In the genomic region with DNA sequence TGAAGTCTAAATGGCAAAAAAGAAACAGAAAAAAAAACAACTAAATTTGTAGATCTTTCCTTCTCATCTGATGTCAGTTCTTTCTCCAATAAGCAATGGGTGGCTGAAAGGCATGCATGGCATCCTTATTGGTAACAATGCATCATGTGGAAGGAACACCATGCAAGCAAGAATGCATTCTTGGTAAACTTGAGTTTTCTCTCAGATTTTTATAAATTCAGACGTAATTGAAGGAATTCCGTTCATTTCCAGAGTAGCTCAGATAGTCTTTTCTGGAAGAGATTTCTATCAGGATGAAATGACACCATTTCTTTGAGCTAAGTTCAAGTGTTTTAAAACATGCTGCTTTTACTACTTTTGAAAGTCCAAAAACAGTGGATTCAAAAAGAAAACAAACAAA, we compare ENCODE assay signal across 31 cellular contexts.
"Had no signal": no experiment of that assay in that cellular context is flagged by ENCODE, and none has a peak within 500 bp of the region (broad histone marks: within the 10 kb centered on the region; RNA-seq: fewer than 3 reads in every experiment).

No MANE protein-coding gene starts in this region.

- H3K4me3 Mint-ChIP-seq: activated CD4-positive, alpha-beta memory T cell treated with anti-CD3 and anti-CD28 coated beads for 36 hours; activated CD4-positive, alpha-beta T cell treated with anti-CD3 and anti-CD28 coated beads for 36 hours; activated CD4-positive, alpha-beta T cell treated with anti-CD3 and anti-CD28 coated beads, Interleukin-2, amount 10 ng/mL, durations not matched to agents 24 days and 14 days; activated CD8-positive, alpha-beta memory T cell treated with anti-CD3 and anti-CD28 coated beads, Interleukin-2, amount 10 ng/mL, durations not matched to agents 7 days and 5 days; activated CD8-positive, alpha-beta T cell treated with anti-CD3 and anti-CD28 coated beads, Interleukin-2, amount 10 ng/mL, durations not matched to agents 7 days and 5 days; activated naive CD4-positive, alpha-beta T cell treated with anti-CD3 and anti-CD28 coated beads, Interleukin-2, amount 10 ng/mL, durations not matched to agents 7 days and 5 days; activated T-helper 1 cell treated with anti-CD3 and anti-CD28 coated beads, Interleukin-12 subunit alpha, Interleukin-12 subunit beta, Interleukin-2, Interleukin-4 antibody, amounts not matched to agents 30 ng/mL and 10 ng/mL and 1 ng/mL, durations not matched to agents 14 hours and 24 hours and 36 hours; central memory CD8-positive, alpha-beta T cell; dendritic cell treated with granulocyte-macrophage colony-stimulating factor and Interleukin-4, amounts not matched to agents 40 ng/mL and 50 ng/mL, for 4 days; endodermal cell; T-helper 17 cell; T-helper 2 cell treated with Interferon-gamma antibody and Interleukin-4, amounts not matched to agents 5 μg/mL and 100 μg/mL, for 36 hours had no signal

- H3K4me3 ChIP-seq: coronary artery, dorsolateral prefrontal cortex, gastrocnemius medialis, heart left ventricle had no signal

- DNase-seq: activated CD4-positive, alpha-beta memory T cell treated with anti-CD3 and anti-CD28 coated beads for 36 hours; activated CD4-positive, alpha-beta T cell treated with anti-CD3 and anti-CD28 coated beads for 36 hours; activated CD4-positive, CD25-positive, alpha-beta regulatory T cell; activated CD4-positive, CD25-positive, alpha-beta regulatory T cell treated with anti-CD3 and anti-CD28 coated beads, Interleukin-2, amount 50 U/mL, for 72 hours; activated CD8-positive, alpha-beta memory T cell treated with anti-CD3 and anti-CD28 coated beads, Interleukin-2, amount 10 ng/mL, durations not matched to agents 7 days and 5 days; activated CD8-positive, alpha-beta memory T cell treated with anti-CD3 and anti-CD28 coated beads, Interleukin-2, amount 50 U/mL, for 4 hours; activated CD8-positive, alpha-beta T cell treated with anti-CD3 and anti-CD28 coated beads, Interleukin-2, amount 10 ng/mL, durations not matched to agents 7 days and 5 days; activated gamma-delta T cell; activated naive CD4-positive, alpha-beta T cell; activated naive CD4-positive, alpha-beta T cell treated with anti-CD3 and anti-CD28 coated beads, Interleukin-2, amount 10 ng/mL, durations not matched to agents 7 days and 5 days; activated T-cell treated with anti-CD3 and anti-CD28 coated beads, Interleukin-2, amount 50 U/mL, for 1 hour; activated T-cell treated with anti-CD3 and anti-CD28 coated beads, Interleukin-2, amount 50 U/mL, for 48 hours; amniotic stem cell; anterior cingulate cortex; brain microvascular endothelial cell; dorsolateral prefrontal cortex; effector memory CD4-positive, alpha-beta T cell; endodermal cell; foreskin keratinocyte; gastrocnemius medialis; glutamatergic neuron; heart left ventricle; T-helper 1 cell; T-helper 17 cell; T1000 had no signal

- H3K27me3 ChIP-seq: brain microvascular endothelial cell, foreskin keratinocyte, gastrocnemius medialis, heart left ventricle had no signal

- H3K36me3 Mint-ChIP-seq: activated CD4-positive, alpha-beta memory T cell treated with anti-CD3 and anti-CD28 coated beads for 36 hours; activated naive CD4-positive, alpha-beta T cell treated with anti-CD3 and anti-CD28 coated beads, Interleukin-2, amount 10 ng/mL, durations not matched to agents 7 days and 5 days had no signal

- H3K27ac Mint-ChIP-seq: activated CD4-positive, alpha-beta memory T cell treated with anti-CD3 and anti-CD28 coated beads for 36 hours; activated CD4-positive, alpha-beta T cell treated with anti-CD3 and anti-CD28 coated beads for 36 hours; activated CD4-positive, alpha-beta T cell treated with anti-CD3 and anti-CD28 coated beads, Interleukin-2, amount 10 ng/mL, durations not matched to agents 24 days and 14 days; activated CD8-positive, alpha-beta memory T cell treated with anti-CD3 and anti-CD28 coated beads, Interleukin-2, amount 10 ng/mL, durations not matched to agents 7 days and 5 days; activated CD8-positive, alpha-beta T cell treated with anti-CD3 and anti-CD28 coated beads, Interleukin-2, amount 10 ng/mL, durations not matched to agents 7 days and 5 days; activated naive CD4-positive, alpha-beta T cell treated with anti-CD3 and anti-CD28 coated beads, Interleukin-2, amount 10 ng/mL, durations not matched to agents 7 days and 5 days; activated T-helper 1 cell treated with anti-CD3 and anti-CD28 coated beads, Interleukin-12 subunit alpha, Interleukin-12 subunit beta, Interleukin-2, Interleukin-4 antibody, amounts not matched to agents 30 ng/mL and 10 ng/mL and 1 ng/mL, durations not matched to agents 14 hours and 24 hours and 36 hours; dendritic cell treated with granulocyte-macrophage colony-stimulating factor and Interleukin-4, amounts not matched to agents 40 ng/mL and 50 ng/mL, for 4 days; endodermal cell; T-helper 17 cell; T-helper 2 cell treated with Interferon-gamma antibody and Interleukin-4, amounts not matched to agents 5 μg/mL and 100 μg/mL, for 36 hours had no signal

- H3K9me3 ChIP-seq: gastrocnemius medialis had no signal

- H3K4me1 Mint-ChIP-seq: endodermal cell had no signal

- H3K27me3 Mint-ChIP-seq: activated CD4-positive, alpha-beta T cell treated with anti-CD3 and anti-CD28 coated beads for 36 hours; central memory CD8-positive, alpha-beta T cell; dendritic cell treated with granulocyte-macrophage colony-stimulating factor and Interleukin-4, amounts not matched to agents 40 ng/mL and 50 ng/mL, for 4 days; T-helper 17 cell had no signal

- H3K27ac ChIP-seq: brain microvascular endothelial cell, coronary artery, dorsolateral prefrontal cortex, foreskin keratinocyte, gastrocnemius medialis, heart left ventricle had no signal

- H3K9me3 Mint-ChIP-seq: activated CD4-positive, alpha-beta memory T cell treated with anti-CD3 and anti-CD28 coated beads for 36 hours; activated naive CD4-positive, alpha-beta T cell treated with anti-CD3 and anti-CD28 coated beads, Interleukin-2, amount 10 ng/mL, durations not matched to agents 7 days and 5 days; central memory CD8-positive, alpha-beta T cell; endodermal cell; T-helper 2 cell treated with Interferon-gamma antibody and Interleukin-4, amounts not matched to agents 5 μg/mL and 100 μg/mL, for 36 hours had no signal

- H3K4me1 ChIP-seq: gastrocnemius medialis, heart left ventricle had no signal

- H3K36me3 ChIP-seq: brain microvascular endothelial cell, gastrocnemius medialis, heart left ventricle had no signal
